Comparison of ENCODE assay signal across 8 cellular contexts in the genomic region with DNA sequence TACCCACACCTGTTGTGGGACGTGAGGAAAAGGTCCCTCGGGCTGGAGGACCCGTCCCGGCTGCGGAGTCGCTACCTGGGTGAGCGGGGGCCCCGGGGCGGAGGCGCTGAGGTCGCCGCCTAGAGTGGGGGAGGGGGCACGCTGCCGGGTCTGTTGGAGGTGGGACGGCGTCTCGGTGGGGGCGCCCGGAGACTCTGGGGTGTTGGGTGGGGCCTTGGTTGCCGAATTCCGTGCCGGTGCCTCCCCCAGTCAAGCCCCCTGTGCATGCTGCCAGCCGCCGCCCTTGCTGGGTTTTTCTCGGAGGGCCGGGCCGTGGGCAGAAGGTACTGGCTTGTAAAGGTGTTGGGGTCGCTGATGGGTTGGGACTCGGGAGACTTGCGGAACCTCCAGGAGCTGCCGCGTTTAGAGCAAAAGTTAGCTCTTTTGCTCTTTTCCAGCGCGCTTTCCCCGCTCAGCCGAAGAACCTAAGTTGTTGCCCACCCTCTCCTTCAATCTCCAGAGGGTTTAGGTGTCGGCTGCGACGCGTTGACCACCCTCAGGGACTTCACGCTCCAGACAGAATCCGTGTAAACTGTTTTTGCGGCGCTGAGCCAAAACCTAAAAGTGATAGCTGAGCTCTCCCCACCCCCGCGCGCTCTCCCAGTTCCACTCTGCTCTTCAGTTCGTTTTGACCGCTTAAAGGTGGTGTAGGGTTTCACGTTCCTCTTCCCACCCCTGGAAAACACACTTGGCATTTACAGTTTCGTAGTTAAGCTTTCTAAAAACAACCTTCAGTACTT. TPM values are rescaled to one million over a fixed set of nuclear protein-coding genes. Genes with fewer than 3 reads are reported as not detected.
A peak's percentile ranks its signal among the peaks of the same experiment; 100 is the strongest.
DNase-seq lines count a peak whose midpoint lies in the region; ATAC-seq and TF ChIP-seq lines count a peak whose summit lies in the region.

A gene (minus strand): TSS at position 143 of the 779 bp plus-strand sequence. CDS start 1,231 bp downstream, outside the sequence.

- H3K4me3 ChIP-seq in BLaER1 (peak within 1 kb of the TSS; percentile 89), OCI-LY3 (ENCODE audit: low read length) (peak within 1 kb of the TSS; percentile 86), muscle layer of duodenum (ENCODE audit: low read depth in 1 of 2, low read length in 2 of 2) (peak within 1 kb of the TSS; percentile 78 to 93)

- H3K9me3 Mint-ChIP-seq in activated T-cell treated with anti-CD3 and anti-CD28 coated beads, Interleukin-2, amount 50 U/mL, for 4 hours: no peaks in the 10 kb centered on the region

- H3K4me2 ChIP-seq in BLaER1 (peak within 1 kb of the TSS; percentile 84), OCI-LY3 (ENCODE audit: low read length) (peak within 1 kb of the TSS; percentile 76)

- ATAC-seq in GM19397 (IDR thresholded peaks at IDR 0.05; ENCODE audit: unreplicated experiment): peak; percentile 13
- peak; percentile 27 to 29 for ATAC-seq in activated T-cell treated with anti-CD3 and anti-CD28 coated beads, Interleukin-2, amount 50 U/mL, for 4 hours
- ATAC-seq in esophagus mucosa: no peak

- peak within 1 kb of the TSS; percentile 91 for H3K4me3 Mint-ChIP-seq in activated T-cell treated with anti-CD3 and anti-CD28 coated beads, Interleukin-2, amount 50 U/mL, for 4 hours

- peak within 1 kb of the TSS; percentile 90 for H2AFZ ChIP-seq in OCI-LY3 (ENCODE audit: low read depth, low read length)

- H3K79me2 ChIP-seq in OCI-LY3 (ENCODE audit: low read length): peaks cover 76% of the 10 kb centered on the region

- DNase-seq in HT1080 (ENCODE audit: low read depth): peak; percentile 63
- peak; percentile 56 for DNase-seq in activated T-cell treated with anti-CD3 and anti-CD28 coated beads, Interleukin-2, amount 50 U/mL, for 4 hours
- DNase-seq in stimulated activated CD8-positive, alpha-beta memory T cell treated with anti-CD3 and anti-CD28 coated beads, Interleukin-7, amount 100 ng/mL, for 4 hours (ENCODE audit: low read depth in 2 of 2): peak; percentile 42 to 61

- H3K27ac ChIP-seq in BLaER1: peak within 1 kb of the TSS; percentile 95
- H3K27ac ChIP-seq in OCI-LY3 (ENCODE audit: low read length): peak within 1 kb of the TSS; percentile 91
- peak within 1 kb of the TSS; percentile 97 for H3K27ac ChIP-seq in muscle layer of duodenum (ENCODE audit: low read length)

- no peaks in the 10 kb centered on the region for H3K27me3 Mint-ChIP-seq in activated T-cell treated with anti-CD3 and anti-CD28 coated beads, Interleukin-2, amount 50 U/mL, for 4 hours (ENCODE audit: low read depth)

- H3K4me1 Mint-ChIP-seq in activated T-cell treated with anti-CD3 and anti-CD28 coated beads, Interleukin-2, amount 50 U/mL, for 4 hours (ENCODE audit: low read depth): peaks cover 32% of the 10 kb centered on the region

- H3K36me3 Mint-ChIP-seq in activated T-cell treated with anti-CD3 and anti-CD28 coated beads, Interleukin-2, amount 50 U/mL, for 4 hours (ENCODE audit: insufficient read depth): no peaks in the 10 kb centered on the region

- H3K4me1 ChIP-seq in BLaER1 (peaks cover 37% of the 10 kb centered on the region), OCI-LY3 (ENCODE audit: low read length) (peaks cover 23% of the 10 kb centered on the region), muscle layer of duodenum (ENCODE audit: control insufficient read depth in 1 of 2, insufficient read depth in 2 of 2, low read length in 2 of 2) (peaks cover 0 to 22% of the 10 kb centered on the region in 2 donors)

- H3K36me3 ChIP-seq in BLaER1: peaks cover 5% of the 10 kb centered on the region
- H3K36me3 ChIP-seq in OCI-LY3 (replicated peaks; ENCODE audit: low read depth, low read length): no peaks in the 10 kb centered on the region
- peaks cover 0 to 17% of the 10 kb centered on the region in 2 donors for H3K36me3 ChIP-seq in muscle layer of duodenum (ENCODE audit: control insufficient read depth in 1 of 2, insufficient read depth in 2 of 2, low read length in 2 of 2)

- H4K20me1 ChIP-seq in BLaER1: peaks cover 20% of the 10 kb centered on the region
- H4K20me1 ChIP-seq in OCI-LY3 (ENCODE audit: insufficient read depth, low read length): peaks cover 20% of the 10 kb centered on the region

- no peak for TF ChIP-seq CTCF in OCI-LY3 (IDR thresholded peaks at IDR 0.05; ENCODE audit: low read depth, low read length)

- H3K27me3 ChIP-seq in BLaER1 (no peaks in the 10 kb centered on the region), OCI-LY3 (ENCODE audit: low read depth, low read length) (no peaks in the 10 kb centered on the region), muscle layer of duodenum (ENCODE audit: low read depth, low read length) (no peaks in the 10 kb centered on the region)

- H3K9me3 ChIP-seq in BLaER1: peaks cover 3% of the 10 kb centered on the region
- no peaks in the 10 kb centered on the region for H3K9me3 ChIP-seq in OCI-LY3 (ENCODE audit: insufficient read depth, low read length)
- no peaks in the 10 kb centered on the region for H3K9me3 ChIP-seq in muscle layer of duodenum (ENCODE audit: control insufficient read depth in 1 of 2, low read length in 2 of 2)

- H3K9ac ChIP-seq in BLaER1: peak within 1 kb of the TSS; percentile 91
- H3K9ac ChIP-seq in OCI-LY3 (ENCODE audit: low read length): peak within 1 kb of the TSS; percentile 96

RNA-seq across cellular contexts. Expression of the gene that starts here (rescaled TPM):
- 35.8 and 46.0 TPM in 2 replicates for total RNA-seq in HT1080 (2014; rRNA removed; shearing (Covaris generic))
- polyA plus RNA-seq in HT1080 (2015; cell fraction: cytosol; rRNA removed): 44.9 and 46.1 TPM in 2 replicates
- polyA plus RNA-seq in HT1080 (2015; cell fraction: nucleus; rRNA removed): 14.8 and 17.1 TPM in 2 replicates
- total RNA-seq in activated T-cell treated with anti-CD3 and anti-CD28 coated beads, Interleukin-2, amount 50 U/mL, for 4 hours: 10 to 100 TPM; 28.2 to 32.1 (median 31.9) TPM
- total RNA-seq in esophagus mucosa: 53.9 TPM
